In the genomic region with DNA sequence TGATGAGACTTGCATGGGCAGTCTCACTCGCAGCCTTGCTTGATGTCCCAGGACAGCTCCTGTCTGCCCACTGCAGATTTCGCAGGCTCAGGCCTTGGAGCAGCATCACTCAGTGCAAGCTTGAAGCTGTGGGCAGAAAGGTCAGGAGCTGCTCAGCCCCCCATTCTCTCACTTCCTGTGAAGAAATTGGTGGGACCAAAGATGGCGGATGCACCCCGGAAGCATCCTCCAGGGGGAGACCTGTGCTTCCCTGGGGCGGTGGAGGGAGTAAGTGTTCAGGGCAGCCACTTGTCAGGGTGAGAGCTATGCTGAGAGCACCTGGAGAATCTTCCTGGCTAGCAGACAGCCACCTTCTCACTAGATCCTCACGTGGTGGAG, we compare ENCODE assay signal across 1 cellular context.
TF ChIP-seq lines count a peak whose summit lies in the region.

No MANE protein-coding gene starts in this region.

TF ChIP-seq in HepG2, 621 proteins besides CTCF, POLR2A, EP300 and RAD21:
- TF ChIP-seq FOXP4 (CRISPR knock-in tag; IDR thresholded peaks at IDR 0.05) (no peak), ZFP41 (CRISPR knock-in tag; IDR thresholded peaks at IDR 0.05; ENCODE audit: borderline replicate concordance) (no peak), ZNF660 (CRISPR knock-in tag; IDR thresholded peaks at IDR 0.05; ENCODE audit: borderline replicate concordance, low read depth) (no peak), ZNF318 (CRISPR knock-in tag; IDR thresholded peaks at IDR 0.05) (no peak), REST (IDR thresholded peaks at IDR 0.05; ENCODE audit: borderline replicate concordance in 1 of 2, low read depth in 1 of 2, low read length in 2 of 2) (no peak), MEIS2 (CRISPR knock-in tag; IDR thresholded peaks at IDR 0.05) (no peak), ZNF460 (CRISPR knock-in tag; IDR thresholded peaks at IDR 0.05; ENCODE audit: borderline replicate concordance) (no peak), ZKSCAN8 (CRISPR knock-in tag; IDR thresholded peaks at IDR 0.05; ENCODE audit: borderline replicate concordance) (no peak), GMEB1 (CRISPR knock-in tag; IDR thresholded peaks at IDR 0.05; ENCODE audit: borderline replicate concordance) (no peak), SRSF1 (optimal IDR thresholded peaks at IDR 0.05; ENCODE audit: low read depth, low read length) (no peak), DZIP1 (CRISPR knock-in tag; IDR thresholded peaks at IDR 0.05) (no peak)
